Comparison of ENCODE assay signal across 8 cellular contexts in the genomic region with DNA sequence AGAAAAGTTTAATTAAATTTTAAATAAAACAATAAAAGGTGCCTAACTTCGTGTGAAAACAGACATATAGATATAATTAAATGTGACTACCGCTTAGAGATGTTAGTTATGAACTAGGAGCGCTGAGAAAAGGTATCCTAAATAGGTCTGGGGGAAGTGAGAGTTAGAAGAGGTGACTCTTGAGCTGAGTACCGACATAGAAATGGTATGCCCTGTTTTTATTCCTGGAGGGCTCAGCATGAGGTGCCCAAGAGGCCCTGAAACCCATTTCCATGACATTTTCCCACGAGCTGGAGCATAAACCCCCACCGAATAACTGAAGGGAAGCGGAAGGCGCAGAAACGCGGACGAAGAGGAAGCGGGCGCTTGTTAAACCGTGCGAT. TPM values are rescaled to one million over a fixed set of nuclear protein-coding genes. Genes with fewer than 3 reads are reported as not detected.
DNase-seq lines count a peak whose midpoint lies in the region; ATAC-seq, FAIRE-seq and TF ChIP-seq lines count a peak whose summit lies in the region.

No MANE protein-coding gene starts in this region.

- peaks cover 11% of the 10 kb centered on the region for H3K4me1 ChIP-seq in HUES64 (ENCODE audit: insufficient read depth, low read length)

- no peaks in the 10 kb centered on the region for H3K36me3 ChIP-seq in HUES64 (ENCODE audit: insufficient read depth, low read length)

- H3K9ac ChIP-seq in HUES64 (ENCODE audit: low read depth, low read length) = peak overlapping the region; percentile 74

- peaks cover 11% of the 10 kb centered on the region for H3K36me3 Mint-ChIP-seq in CD4-positive, alpha-beta T cell (ENCODE audit: low read depth)
- no peaks in the 10 kb centered on the region for H3K36me3 Mint-ChIP-seq in chondrocyte (ENCODE audit: low read depth)
- no peaks in the 10 kb centered on the region for H3K36me3 Mint-ChIP-seq in natural killer cell treated with Interleukin-12 subunit alpha and Interleukin-12 subunit beta and Interleukin-15 and Interleukin-18, amount 100 ng/mL, for 72 hours

- CTCF ChIA-PET in CD4-positive, alpha-beta T cell (lab: Charles Lee) = interaction anchor here (1.0 to 2.2 kb wide), 4 partner anchors 38 to 191 kb away, joined by 3 to 6 read pairs (median 5); no protein-coding TSS in a partner anchor

- H3K27ac ChIP-seq in CD4-positive, alpha-beta T cell (ENCODE audit: low read depth, low read length) = peak overlapping the region; percentile 82
- H3K27ac ChIP-seq in HUES64 (ENCODE audit: low read depth, low read length) = peak overlapping the region; percentile 62; the same call in 1 of the 2 replicates

- FAIRE-seq in HTR-8/SVneo (lab: Jason Lieb, UNC) = no peak

- peak overlapping the region; percentile 89 for H3K4me3 ChIP-seq in HUES64 (ENCODE audit: low read length)

- ATAC-seq in CD4-positive, alpha-beta T cell (ENCODE audit: poor library complexity) = peak; percentile 3
- ATAC-seq in natural killer cell treated with Interleukin-12 subunit alpha and Interleukin-12 subunit beta and Interleukin-15 and Interleukin-18, amount 100 ng/mL, for 72 hours = no peak
- no peak for ATAC-seq in HG02840 (IDR thresholded peaks at IDR 0.05; ENCODE audit: low FRiP score, unreplicated experiment)

- H3K9me3 ChIP-seq in CD4-positive, alpha-beta T cell (ENCODE audit: control insufficient read depth, low read length) = peaks cover 2% of the 10 kb centered on the region
- H3K9me3 ChIP-seq in HUES64 (ENCODE audit: insufficient read depth, low read depth, low read length) = 0 out of 2 replicates have a peak, but pooled peaks cover 2% of the 10 kb centered on the region

- H3K27me3 Mint-ChIP-seq in CD4-positive, alpha-beta T cell = peaks cover 14% of the 10 kb centered on the region
- peaks cover 11% of the 10 kb centered on the region for H3K27me3 Mint-ChIP-seq in chondrocyte (ENCODE audit: low read depth)
- peaks cover 0 to 13% of the 10 kb centered on the region in 2 donors for H3K27me3 Mint-ChIP-seq in natural killer cell treated with Interleukin-12 subunit alpha and Interleukin-12 subunit beta and Interleukin-15 and Interleukin-18, amount 100 ng/mL, for 72 hours

- H3K27me3 ChIP-seq in CD4-positive, alpha-beta T cell (ENCODE audit: control insufficient read depth, insufficient read depth, low read length) = no peaks in the 10 kb centered on the region
- H3K27me3 ChIP-seq in HUES64 (ENCODE audit: insufficient read depth, low read length) = no peaks in the 10 kb centered on the region

- H3K9me3 Mint-ChIP-seq in CD4-positive, alpha-beta T cell = no peaks in the 10 kb centered on the region
- peaks cover under 1% of the 10 kb centered on the region for H3K9me3 Mint-ChIP-seq in chondrocyte (ENCODE audit: low read depth)
- no peaks in the 10 kb centered on the region for H3K9me3 Mint-ChIP-seq in natural killer cell treated with Interleukin-12 subunit alpha and Interleukin-12 subunit beta and Interleukin-15 and Interleukin-18, amount 100 ng/mL, for 72 hours

- no peak for DNase-seq in CD4-positive, alpha-beta T cell
- DNase-seq in chondrocyte (ENCODE audit: low spot score) (no peak), HTR-8/SVneo (ENCODE audit: insufficient read length, low spot score) (no peak), iPS-NIHi7 (ENCODE audit: extremely low spot score) (no peak), head of caudate nucleus (no peak)
- DNase-seq in natural killer cell treated with Interleukin-12 subunit alpha and Interleukin-12 subunit beta and Interleukin-15 and Interleukin-18, amount 100 ng/mL, for 72 hours (ENCODE audit: low spot score) = no peak

- WGBS in HUES64 = 8% methylated on average over 15 of the region's 15 CpGs

- H3K27ac Mint-ChIP-seq in CD4-positive, alpha-beta T cell = peak overlapping the region; percentile 91
- H3K27ac Mint-ChIP-seq in chondrocyte (ENCODE audit: unreplicated experiment) = peak overlapping the region; percentile 95
- H3K27ac Mint-ChIP-seq in natural killer cell treated with Interleukin-12 subunit alpha and Interleukin-12 subunit beta and Interleukin-15 and Interleukin-18, amount 100 ng/mL, for 72 hours = peak overlapping the region; percentile 81 to 96

- POLR2A ChIA-PET in CD4-positive, alpha-beta T cell (lab: Charles Lee) = interaction anchor here (0.6 to 1.0 kb wide), 7 partner anchors 14 to 199 kb away, joined by 3 to 4 read pairs (median 3); no protein-coding TSS in a partner anchor

- intact Hi-C loops in CD4-positive, alpha-beta T cell (cut with DNase I, micrococcal nuclease) = loop anchor here (5.0 to 10.0 kb wide), 2 partner anchors 40 to 727 kb away; a partner anchor contains a TSS
- intact Hi-C loops in head of caudate nucleus (cut with DNase I) = no loop called here

- no peak for TF ChIP-seq CTCF in CD4-positive, alpha-beta T cell (IDR thresholded peaks at IDR 0.05)
- TF ChIP-seq CTCF in chondrocyte (IDR thresholded peaks at IDR 0.05) = no peak

- H3K4me1 Mint-ChIP-seq in CD4-positive, alpha-beta T cell (ENCODE audit: low read depth) = peaks cover 40% of the 10 kb centered on the region
- peaks cover 23% of the 10 kb centered on the region for H3K4me1 Mint-ChIP-seq in chondrocyte (ENCODE audit: low read depth)
- peaks cover 37 to 44% of the 10 kb centered on the region in 2 donors for H3K4me1 Mint-ChIP-seq in natural killer cell treated with Interleukin-12 subunit alpha and Interleukin-12 subunit beta and Interleukin-15 and Interleukin-18, amount 100 ng/mL, for 72 hours (ENCODE audit: low read depth in 2 of 2)

- H3K4me3 Mint-ChIP-seq in CD4-positive, alpha-beta T cell = peak overlapping the region; percentile 98
- H3K4me3 Mint-ChIP-seq in chondrocyte (ENCODE audit: unreplicated experiment) = peak overlapping the region; percentile 91
- H3K4me3 Mint-ChIP-seq in natural killer cell treated with Interleukin-12 subunit alpha and Interleukin-12 subunit beta and Interleukin-15 and Interleukin-18, amount 100 ng/mL, for 72 hours = peak overlapping the region; percentile 92

RNA-seq across cellular contexts. Expression of a gene that starts 0.4 kb away (rescaled TPM):
- 10 to 100 TPM; 14.4 to 15.7 TPM for total RNA-seq in CD4-positive, alpha-beta T cell
- polyA plus RNA-seq in HUES64 (2013, experiment 1 of 2) = 43.1 TPM
- 45.9 TPM for polyA plus RNA-seq in HUES64 (2013, experiment 2 of 2)
- 30.5 to 36.3 TPM (median 33.4 TPM) in 3 replicates for total RNA-seq in chondrocyte
- 10 to 100 TPM; 49.3 to 52.1 TPM for total RNA-seq in natural killer cell treated with Interleukin-12 subunit alpha and Interleukin-12 subunit beta and Interleukin-15 and Interleukin-18, amount 100 ng/mL, for 72 hours
